10 cellular contexts compared by ENCODE assay signal in the genomic region with DNA sequence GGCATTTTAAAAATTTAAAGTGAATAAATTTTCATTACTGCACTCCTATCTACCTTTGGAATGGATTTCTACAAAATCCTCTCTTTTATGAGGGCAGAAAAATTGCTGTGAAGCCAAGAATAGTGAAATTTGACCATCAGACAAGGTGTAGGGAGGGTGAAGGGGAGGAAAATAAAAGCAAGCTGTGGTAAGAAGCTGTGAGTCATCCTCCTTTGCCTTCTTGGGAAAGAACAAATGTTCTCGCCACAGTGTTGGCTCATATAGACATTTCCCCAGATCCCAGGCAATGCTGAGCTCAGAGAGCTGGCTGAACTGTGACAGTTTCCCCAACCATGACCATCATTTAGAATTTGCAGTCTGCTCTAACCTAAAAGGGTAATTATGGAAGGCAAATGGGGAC.
DNase-seq lines count a peak whose midpoint lies in the region; ATAC-seq and TF ChIP-seq lines count a peak whose summit lies in the region.
"Had no signal": no experiment of that assay in that cellular context is flagged by ENCODE, and none has a peak within 500 bp of the region (broad histone marks: within the 10 kb centered on the region; RNA-seq: fewer than 3 reads in every experiment).

No MANE protein-coding gene starts in this region.

- H3K27ac ChIP-seq in body of pancreas (peak overlapping the region; percentile 53 to 70 (median 65)), thoracic aorta (peak overlapping the region; percentile 67 to 78)
- H3K27ac ChIP-seq in CD8-positive, alpha-beta memory T cell (ENCODE audit: low read depth, low read length): no peak overlapping the region

- POLR2A ChIA-PET in CD8-positive, alpha-beta memory T cell (lab: Charles Lee): no interaction called here

- TF ChIP-seq CTCF in body of pancreas (IDR thresholded peaks at IDR 0.05) (no peak), thoracic aorta (IDR thresholded peaks at IDR 0.05) (no peak)

- DNase-seq in LHCN-M2 (ENCODE audit: low read depth): peak; percentile 95
- DNase-seq in body of pancreas: peak; percentile 52 to 72 (median 62)
- peak; percentile 60 for DNase-seq in inferior parietal cortex (ENCODE audit: extremely low spot score)
- DNase-seq in thoracic aorta (ENCODE audit: low spot score): no peak
- no peak for DNase-seq in NCI-H187 treated with DMSO at 0.1 percent for 48 hours (lab: John Stamatoyannopoulos, UW)
- DNase-seq in UCSD-AML1 (lab: John Stamatoyannopoulos, UW; ENCODE audit: unreplicated experiment): no peak
- DNase-seq in CD8-positive, alpha-beta memory T cell: no peak
- DNase-seq: NCI-H748 treated with DMSO at 0.1 percent for 48 hours; stimulated activated CD4-positive, alpha-beta T cell treated with anti-CD3 and anti-CD28 coated beads, Interleukin-2, amount 100 ng/mL, for 48 hours had no signal

- CTCF ChIA-PET in CD8-positive, alpha-beta memory T cell (lab: Charles Lee): no interaction called here

- H3K27me3 Mint-ChIP-seq in CD8-positive, alpha-beta memory T cell: no peaks in the 10 kb centered on the region

- no peaks in the 10 kb centered on the region for H3K36me3 Mint-ChIP-seq in CD8-positive, alpha-beta memory T cell

- H3K4me3 Mint-ChIP-seq in CD8-positive, alpha-beta memory T cell: no peak overlapping the region

- TF ChIP-seq POLR2A in body of pancreas (IDR thresholded peaks at IDR 0.05): no peak

- peak; percentile 95 for ATAC-seq in body of pancreas
- ATAC-seq in thoracic aorta (ENCODE audit: insufficient number of reproducible peaks, low FRiP score, low read depth): peak; percentile 88
- no peak for ATAC-seq in GM21786 (IDR thresholded peaks at IDR 0.05; ENCODE audit: unreplicated experiment)

- H3K36me3 ChIP-seq in body of pancreas (replicated peaks in 1 of 2; ENCODE audit: insufficient read depth in 1 of 2, low read depth in 2 of 2) (no peaks in the 10 kb centered on the region), thoracic aorta (no peaks in the 10 kb centered on the region)
- H3K36me3 ChIP-seq in CD8-positive, alpha-beta memory T cell (ENCODE audit: insufficient read depth, low read length): no peaks in the 10 kb centered on the region

- H3K4me1 ChIP-seq in body of pancreas (peaks cover 36% of the 10 kb centered on the region), thoracic aorta (ENCODE audit: control insufficient read depth in 1 of 2, low read depth in 2 of 2) (peaks cover 10 to 43% of the 10 kb centered on the region in 2 donors)
- H3K4me1 ChIP-seq in CD8-positive, alpha-beta memory T cell (ENCODE audit: insufficient read depth, low read length): no peaks in the 10 kb centered on the region

- no peaks in the 10 kb centered on the region for H3K4me1 Mint-ChIP-seq in CD8-positive, alpha-beta memory T cell

- no peaks in the 10 kb centered on the region for H3K9me3 ChIP-seq in body of pancreas
- no peaks in the 10 kb centered on the region for H3K9me3 ChIP-seq in thoracic aorta
- no peaks in the 10 kb centered on the region for H3K9me3 ChIP-seq in CD8-positive, alpha-beta memory T cell (ENCODE audit: low read length)

- WGBS in body of pancreas, 2 donors: 39 to 47% methylated on average over 1 of the region's 1 CpG

- H3K4me3 ChIP-seq in body of pancreas (no peak overlapping the region), thoracic aorta (no peak overlapping the region)
- no peak overlapping the region for H3K4me3 ChIP-seq in CD8-positive, alpha-beta memory T cell (ENCODE audit: low read length)

- intact Hi-C loops in body of pancreas (cut with DNase I): no loop called here

- no peak overlapping the region for H3K27ac Mint-ChIP-seq in CD8-positive, alpha-beta memory T cell

- no peaks in the 10 kb centered on the region for H3K27me3 ChIP-seq in body of pancreas
- no peaks in the 10 kb centered on the region for H3K27me3 ChIP-seq in thoracic aorta (replicated peaks; ENCODE audit: insufficient read depth)
- H3K27me3 ChIP-seq in CD8-positive, alpha-beta memory T cell (ENCODE audit: insufficient read depth, low read length, poor library complexity, severe bottlenecking): no peaks in the 10 kb centered on the region

- peaks cover 0 to 4% (median 0%) of the 10 kb centered on the region in 5 donors for H3K9me3 Mint-ChIP-seq in CD8-positive, alpha-beta memory T cell

Comparison
In these comparisons a context has a peak if more than half of its experiments do, and no peak if none do; other contexts are left out.
1. DNase-seq: peak in LHCN-M2 (single experiment), body of pancreas (4 of 4) and inferior parietal cortex (single experiment); none in thoracic aorta (single experiment), NCI-H187 treated with DMSO at 0.1 percent for 48 hours (single experiment), UCSD-AML1 (single experiment) and CD8-positive, alpha-beta memory T cell (0 of 5).